Comparison of ENCODE assay signal across 12 cellular contexts in the genomic region with DNA sequence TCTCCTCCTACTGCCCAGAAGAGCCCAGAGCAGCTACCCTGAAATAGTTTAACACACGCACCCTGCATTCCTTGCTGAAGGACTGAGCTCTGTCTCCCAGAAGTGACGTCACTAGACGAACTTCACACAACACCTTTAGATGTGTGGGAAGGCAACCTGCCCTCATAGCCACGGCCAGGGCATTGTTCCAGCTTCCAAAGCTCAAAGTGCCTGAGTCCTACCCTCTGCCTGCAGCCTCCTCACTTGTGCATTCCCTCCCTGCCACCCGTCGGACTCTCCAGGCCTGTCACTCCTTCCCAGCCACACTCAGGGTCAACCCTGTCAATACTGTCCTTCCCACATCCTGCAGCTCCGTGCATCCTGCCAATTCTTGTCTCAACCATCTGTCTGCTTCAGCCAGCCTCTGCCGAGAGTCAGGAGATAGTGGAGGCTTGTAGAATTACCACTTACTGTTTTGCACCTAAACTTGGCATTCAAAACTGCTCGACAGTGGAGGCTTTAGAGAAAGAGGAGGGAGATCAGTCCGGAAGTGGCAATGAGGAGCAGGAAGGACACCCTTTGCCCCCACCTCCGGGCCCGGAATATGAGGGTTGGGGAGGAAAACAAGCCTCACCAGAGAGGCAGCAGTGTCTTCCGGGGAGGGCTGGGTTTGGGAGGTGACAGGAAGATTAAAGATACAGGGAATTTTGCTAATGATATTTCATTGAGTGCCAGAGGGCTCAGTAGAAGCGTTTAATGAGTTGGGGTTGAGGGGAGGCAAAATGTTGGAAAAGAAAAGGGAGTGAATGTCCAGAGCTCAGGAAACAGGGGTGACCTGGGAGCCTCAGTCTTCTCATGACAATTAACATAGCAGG.
DNase-seq lines count a peak whose midpoint lies in the region; ATAC-seq and TF ChIP-seq lines count a peak whose summit lies in the region.
"Had no signal": no experiment of that assay in that cellular context is flagged by ENCODE, and none has a peak within 500 bp of the region (broad histone marks: within the 10 kb centered on the region; RNA-seq: fewer than 3 reads in every experiment).

No MANE protein-coding gene starts in this region.

- CTCF ChIA-PET in activated CD8-positive, alpha-beta memory T cell treated with anti-CD3 and anti-CD28 coated beads, Interleukin-2, amount 10 ng/mL, durations not matched to agents 7 days and 5 days (lab: Charles Lee), result interaction anchor here (0.6 kb wide), 1 partner anchor 20 kb away, joined by 4 read pairs; no protein-coding TSS in a partner anchor
- CTCF ChIA-PET in activated CD8-positive, alpha-beta T cell treated with anti-CD3 and anti-CD28 coated beads for 36 hours (lab: Charles Lee), result no interaction called here

- H3K4me1 ChIP-seq in right cardiac atrium (ENCODE audit: control insufficient read depth, insufficient read depth, low read length), result no peaks in the 10 kb centered on the region

- H3K4me3 ChIP-seq in right cardiac atrium (ENCODE audit: low read length), result no peak overlapping the region
- H3K4me3 ChIP-seq: skin epidermis, upper lobe of left lung had no signal

- 48% methylated on average over 14 of the region's 14 CpGs for WGBS in right cardiac atrium

- H3K27me3 ChIP-seq in right cardiac atrium (ENCODE audit: control insufficient read depth, insufficient read depth), result no peaks in the 10 kb centered on the region
- H3K27me3 ChIP-seq: upper lobe of left lung had no signal

- H3K36me3 Mint-ChIP-seq in activated CD8-positive, alpha-beta memory T cell treated with anti-CD3 and anti-CD28 coated beads, Interleukin-2, amount 10 ng/mL, durations not matched to agents 7 days and 5 days, result peaks cover 71% of the 10 kb centered on the region
- peaks cover 27% of the 10 kb centered on the region for H3K36me3 Mint-ChIP-seq in activated CD8-positive, alpha-beta T cell treated with anti-CD3 and anti-CD28 coated beads for 36 hours (ENCODE audit: low read depth)
- H3K36me3 Mint-ChIP-seq in stimulated activated memory B cell treated with anti-CD40 and anti-IgM and Interleukin-4, amounts not matched to agents 10 μg/mL and 1 μg/mL and 100 μg/mL, for 72 hours, result peaks cover 68% of the 10 kb centered on the region

- no peak for TF ChIP-seq CTCF in activated CD8-positive, alpha-beta T cell treated with anti-CD3 and anti-CD28 coated beads for 36 hours (IDR thresholded peaks at IDR 0.05)

- H3K27ac ChIP-seq in right cardiac atrium (ENCODE audit: low read length), result peak overlapping the region; percentile 14

- DNase-seq in activated CD8-positive, alpha-beta memory T cell treated with anti-CD3 and anti-CD28 coated beads, Interleukin-2, amount 10 ng/mL, durations not matched to agents 7 days and 5 days, result no peak
- DNase-seq in activated CD8-positive, alpha-beta memory T cell treated with anti-CD3 and anti-CD28 coated beads for 24 hours, result no peak
- DNase-seq in activated CD8-positive, alpha-beta T cell treated with anti-CD3 and anti-CD28 coated beads for 36 hours, result no peak
- DNase-seq in right cardiac atrium (peak in 2 of 3 donors; percentile 55 to 65), NCI-H1417 treated with DMSO at 0.1 percent for 48 hours (lab: John Stamatoyannopoulos, UW) (no peak), AG08395 (ENCODE audit: low spot score) (no peak)
- DNase-seq: NCI-H524 had no signal

- peak overlapping the region; percentile 51 for H3K27ac Mint-ChIP-seq in activated CD8-positive, alpha-beta memory T cell treated with anti-CD3 and anti-CD28 coated beads, Interleukin-2, amount 10 ng/mL, durations not matched to agents 7 days and 5 days
- H3K27ac Mint-ChIP-seq in activated CD8-positive, alpha-beta T cell treated with anti-CD3 and anti-CD28 coated beads for 36 hours, result peak overlapping the region; percentile 9
- H3K27ac Mint-ChIP-seq in stimulated activated memory B cell treated with anti-CD40 and anti-IgM and Interleukin-4, amounts not matched to agents 10 μg/mL and 1 μg/mL and 100 μg/mL, for 72 hours, result peak overlapping the region; percentile 63
- H3K27ac Mint-ChIP-seq: activated T-helper 1 cell treated with anti-CD3 and anti-CD28 coated beads, Interleukin-12 subunit alpha, Interleukin-12 subunit beta, Interleukin-2, Interleukin-4 antibody, amounts not matched to agents 30 ng/mL and 10 ng/mL and 1 ng/mL, durations not matched to agents 14 hours and 24 hours and 36 hours had no signal

- intact Hi-C loops in activated CD8-positive, alpha-beta T cell treated with anti-CD3 and anti-CD28 coated beads for 36 hours (cut with micrococcal nuclease), result no loop called here
- intact Hi-C loops in right cardiac atrium (cut with DNase I), result no loop called here

- POLR2A ChIA-PET in activated CD8-positive, alpha-beta T cell treated with anti-CD3 and anti-CD28 coated beads for 36 hours (lab: Charles Lee), result interaction anchor here (0.6 kb wide), 1 partner anchor 21 kb away, joined by 3 read pairs; no protein-coding TSS in a partner anchor

- H3K27me3 Mint-ChIP-seq in activated CD8-positive, alpha-beta memory T cell treated with anti-CD3 and anti-CD28 coated beads, Interleukin-2, amount 10 ng/mL, durations not matched to agents 7 days and 5 days, result no peaks in the 10 kb centered on the region
- no peaks in the 10 kb centered on the region for H3K27me3 Mint-ChIP-seq in activated CD8-positive, alpha-beta T cell treated with anti-CD3 and anti-CD28 coated beads for 36 hours
- no peaks in the 10 kb centered on the region for H3K27me3 Mint-ChIP-seq in stimulated activated memory B cell treated with anti-CD40 and anti-IgM and Interleukin-4, amounts not matched to agents 10 μg/mL and 1 μg/mL and 100 μg/mL, for 72 hours

- no peaks in the 10 kb centered on the region for H3K9me3 Mint-ChIP-seq in activated CD8-positive, alpha-beta memory T cell treated with anti-CD3 and anti-CD28 coated beads, Interleukin-2, amount 10 ng/mL, durations not matched to agents 7 days and 5 days (ENCODE audit: low read depth)
- no peaks in the 10 kb centered on the region for H3K9me3 Mint-ChIP-seq in activated CD8-positive, alpha-beta T cell treated with anti-CD3 and anti-CD28 coated beads for 36 hours
- H3K9me3 Mint-ChIP-seq in stimulated activated memory B cell treated with anti-CD40 and anti-IgM and Interleukin-4, amounts not matched to agents 10 μg/mL and 1 μg/mL and 100 μg/mL, for 72 hours, result no peaks in the 10 kb centered on the region
- H3K9me3 Mint-ChIP-seq: activated T-helper 1 cell treated with anti-CD3 and anti-CD28 coated beads, Interleukin-12 subunit alpha, Interleukin-12 subunit beta, Interleukin-2, Interleukin-4 antibody, amounts not matched to agents 30 ng/mL and 10 ng/mL and 1 ng/mL, durations not matched to agents 14 hours and 24 hours and 36 hours had no signal

- no peaks in the 10 kb centered on the region for H3K4me1 Mint-ChIP-seq in activated CD8-positive, alpha-beta memory T cell treated with anti-CD3 and anti-CD28 coated beads, Interleukin-2, amount 10 ng/mL, durations not matched to agents 7 days and 5 days
- H3K4me1 Mint-ChIP-seq in activated CD8-positive, alpha-beta T cell treated with anti-CD3 and anti-CD28 coated beads for 36 hours (ENCODE audit: low read depth), result peaks cover 2% of the 10 kb centered on the region
- H3K4me1 Mint-ChIP-seq in stimulated activated memory B cell treated with anti-CD40 and anti-IgM and Interleukin-4, amounts not matched to agents 10 μg/mL and 1 μg/mL and 100 μg/mL, for 72 hours, result peaks cover 34% of the 10 kb centered on the region

- no peaks in the 10 kb centered on the region for H3K9me3 ChIP-seq in right cardiac atrium (ENCODE audit: control insufficient read depth, low read length)
- H3K9me3 ChIP-seq: upper lobe of left lung had no signal

- H3K4me3 Mint-ChIP-seq in activated CD8-positive, alpha-beta memory T cell treated with anti-CD3 and anti-CD28 coated beads, Interleukin-2, amount 10 ng/mL, durations not matched to agents 7 days and 5 days, result no peak overlapping the region
- H3K4me3 Mint-ChIP-seq in activated CD8-positive, alpha-beta T cell treated with anti-CD3 and anti-CD28 coated beads for 36 hours, result no peak overlapping the region
- H3K4me3 Mint-ChIP-seq in stimulated activated memory B cell treated with anti-CD40 and anti-IgM and Interleukin-4, amounts not matched to agents 10 μg/mL and 1 μg/mL and 100 μg/mL, for 72 hours, result no peak overlapping the region
- H3K4me3 Mint-ChIP-seq: activated T-helper 1 cell treated with anti-CD3 and anti-CD28 coated beads, Interleukin-12 subunit alpha, Interleukin-12 subunit beta, Interleukin-2, Interleukin-4 antibody, amounts not matched to agents 30 ng/mL and 10 ng/mL and 1 ng/mL, durations not matched to agents 14 hours and 24 hours and 36 hours had no signal

- no peak for ATAC-seq in activated CD8-positive, alpha-beta memory T cell treated with anti-CD3 and anti-CD28 coated beads, Interleukin-2, amount 10 ng/mL, durations not matched to agents 7 days and 5 days
- no peak for ATAC-seq in activated CD8-positive, alpha-beta T cell treated with anti-CD3 and anti-CD28 coated beads for 36 hours
- peak; percentile 88 to 92 for ATAC-seq in right cardiac atrium
- ATAC-seq in stimulated activated memory B cell treated with anti-CD40 and anti-IgM and Interleukin-4, amounts not matched to agents 10 μg/mL and 1 μg/mL and 100 μg/mL, for 72 hours, result no peak
- ATAC-seq in HG02678 (IDR thresholded peaks at IDR 0.05; ENCODE audit: unreplicated experiment), result no peak

Comparison
In these comparisons a context has a peak if more than half of its experiments do, and no peak if none do; other contexts are left out.
1. ATAC-seq: peak in right cardiac atrium (2 of 2); none in activated CD8-positive, alpha-beta memory T cell treated with anti-CD3 and anti-CD28 coated beads, Interleukin-2, amount 10 ng/mL, durations not matched to agents 7 days and 5 days (single experiment), activated CD8-positive, alpha-beta T cell treated with anti-CD3 and anti-CD28 coated beads for 36 hours (single experiment), stimulated activated memory B cell treated with anti-CD40 and anti-IgM and Interleukin-4, amounts not matched to agents 10 μg/mL and 1 μg/mL and 100 μg/mL, for 72 hours (single experiment) and HG02678 (single experiment).
2. DNase-seq: peak in right cardiac atrium (2 of 3); none in activated CD8-positive, alpha-beta memory T cell treated with anti-CD3 and anti-CD28 coated beads, Interleukin-2, amount 10 ng/mL, durations not matched to agents 7 days and 5 days (single experiment), activated CD8-positive, alpha-beta memory T cell treated with anti-CD3 and anti-CD28 coated beads for 24 hours (single experiment), activated CD8-positive, alpha-beta T cell treated with anti-CD3 and anti-CD28 coated beads for 36 hours (single experiment), NCI-H1417 treated with DMSO at 0.1 percent for 48 hours (single experiment) and AG08395 (single experiment).
3. H3K27ac Mint-ChIP-seq: peak in every context shown above with its lines; median percentile 63 in stimulated activated memory B cell treated with anti-CD40 and anti-IgM and Interleukin-4, amounts not matched to agents 10 μg/mL and 1 μg/mL and 100 μg/mL, for 72 hours; 51 in activated CD8-positive, alpha-beta memory T cell treated with anti-CD3 and anti-CD28 coated beads, Interleukin-2, amount 10 ng/mL, durations not matched to agents 7 days and 5 days; 9 in activated CD8-positive, alpha-beta T cell treated with anti-CD3 and anti-CD28 coated beads for 36 hours.